In genomic region chr11:3188496-3189192, GRCh38 we compare ENCODE assay signal across 1 cellular context.
TF ChIP-seq lines count a peak whose summit lies in the region.

No MANE protein-coding gene starts in this region.

TF ChIP-seq in H1, 55 proteins besides CTCF, POLR2A, EP300 and RAD21:
- TF ChIP-seq SP1 (IDR thresholded peaks at IDR 0.05; ENCODE audit: low read depth, low read length) (no peak), TCF12 (IDR thresholded peaks at IDR 0.05; ENCODE audit: low read depth, low read length) (no peak), CHD2 (IDR thresholded peaks at IDR 0.05; ENCODE audit: low read length) (no peak), HDAC2 (IDR thresholded peaks at IDR 0.05; ENCODE audit: borderline replicate concordance in 1 of 2, low read depth in 2 of 2, low read length in 2 of 2) (no peak), POU5F1 (IDR thresholded peaks at IDR 0.05; ENCODE audit: low read depth, low read length) (no peak), KDM1A (IDR thresholded peaks at IDR 0.05; ENCODE audit: borderline replicate concordance, low read length) (no peak), EZH2 (IDR thresholded peaks at IDR 0.05; ENCODE audit: low read depth, low read length, severe bottlenecking) (no peak), FOSL1 (IDR thresholded peaks at IDR 0.05; ENCODE audit: insufficient read depth, low read depth, low read length) (no peak), JUN (IDR thresholded peaks at IDR 0.05; ENCODE audit: low read depth, low read length) (no peak), ZNF274 (IDR thresholded peaks at IDR 0.05; ENCODE audit: borderline replicate concordance, extremely low read depth, low read length) (no peak), CTBP2 (IDR thresholded peaks at IDR 0.05; ENCODE audit: borderline replicate concordance, insufficient read depth, insufficient read length, low read length) (no peak), YY1 (IDR thresholded peaks at IDR 0.05; ENCODE audit: low read depth, low read length) (no peak), GTF2F1 (IDR thresholded peaks at IDR 0.05; ENCODE audit: borderline replicate concordance, low read depth, low read length) (no peak), CREB1 (IDR thresholded peaks at IDR 0.05) (no peak), SIX5 (IDR thresholded peaks at IDR 0.05; ENCODE audit: low read depth, low read length) (no peak), BCL11A (IDR thresholded peaks at IDR 0.05; ENCODE audit: low read depth in 2 of 2, low read length in 2 of 2) (no peak), TBP (IDR thresholded peaks at IDR 0.05; ENCODE audit: low read depth, low read length) (no peak), GABPA (IDR thresholded peaks at IDR 0.05; ENCODE audit: borderline replicate concordance, insufficient read depth, low read length) (no peak), POLR2AphosphoS5 (IDR thresholded peaks at IDR 0.05; ENCODE audit: low read depth, low read length) (no peak)
